Comparison of ENCODE assay signal across 8 cellular contexts in the genomic region with DNA sequence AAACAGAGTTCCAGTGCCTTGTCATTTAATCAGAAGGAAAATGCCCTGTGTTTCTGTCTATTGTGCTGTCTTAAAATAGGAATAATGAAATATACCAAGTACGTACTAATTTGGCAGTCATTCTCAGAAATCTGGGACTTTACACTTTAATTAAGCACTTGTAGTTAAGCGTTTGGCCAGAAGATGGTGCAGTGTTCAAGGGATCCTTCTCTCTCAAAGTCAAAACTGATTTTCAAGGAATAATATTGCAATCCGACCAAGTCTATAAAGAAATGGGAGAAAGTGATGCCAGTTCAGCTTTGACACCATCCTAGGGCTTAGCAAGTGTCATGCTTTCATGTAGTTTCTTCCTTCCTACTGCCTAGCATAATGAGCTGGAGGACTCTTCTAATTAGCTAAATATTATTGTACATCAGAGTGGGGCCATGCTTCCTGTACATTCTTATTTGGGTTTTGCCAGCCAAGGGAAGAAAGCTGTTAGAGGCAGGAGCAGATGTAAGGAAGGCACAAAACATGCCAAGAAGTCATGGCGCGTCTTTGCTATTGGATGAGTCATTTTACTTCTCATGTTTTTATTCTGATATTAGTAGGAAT.
DNase-seq lines count a peak whose midpoint lies in the region; ATAC-seq and TF ChIP-seq lines count a peak whose summit lies in the region.

No MANE protein-coding gene starts in this region.

- peaks cover 0 to 10% (median 1%) of the 10 kb centered on the region in 12 donors for H3K4me1 ChIP-seq in heart left ventricle
- H3K4me1 ChIP-seq in smooth muscle cell (ENCODE audit: low read depth), result no peaks in the 10 kb centered on the region

- H3K27me3 ChIP-seq in heart left ventricle, result peaks cover 0 to 9% (median 0%) of the 10 kb centered on the region in 9 donors
- no peaks in the 10 kb centered on the region for H3K27me3 ChIP-seq in SU-DHL-6 (ENCODE audit: low read length)
- no peaks in the 10 kb centered on the region for H3K27me3 ChIP-seq in smooth muscle cell (ENCODE audit: low read depth)

- no peak for TF ChIP-seq POLR2A in heart left ventricle (IDR thresholded peaks at IDR 0.05)

- no peaks in the 10 kb centered on the region for H3K9me3 Mint-ChIP-seq in effector memory CD8-positive, alpha-beta T cell

- H3K36me3 ChIP-seq in heart left ventricle, result no peaks in the 10 kb centered on the region
- no peaks in the 10 kb centered on the region for H3K36me3 ChIP-seq in SU-DHL-6 (ENCODE audit: low read length)
- no peaks in the 10 kb centered on the region for H3K36me3 ChIP-seq in smooth muscle cell (ENCODE audit: low read depth)

- no peaks in the 10 kb centered on the region for H3K4me1 Mint-ChIP-seq in effector memory CD8-positive, alpha-beta T cell (ENCODE audit: low read depth in 2 of 2)

- DNase-seq in heart left ventricle (peak in 1 of 5 donors; percentile 10), Right ventricle myocardium superior (no peak), HS-27A (ENCODE audit: low read depth) (peak; percentile 5), glomerular endothelial cell (ENCODE audit: extremely low read depth, low read depth, low spot score) (peak; percentile 29), smooth muscle cell (lab: John Stamatoyannopoulos, UW; ENCODE audit: unreplicated experiment) (no peak)
- DNase-seq in effector memory CD8-positive, alpha-beta T cell, result no peak

- H3K36me3 Mint-ChIP-seq in effector memory CD8-positive, alpha-beta T cell (ENCODE audit: insufficient read depth), result no peaks in the 10 kb centered on the region

- H3K4me3 ChIP-seq in heart left ventricle, result no peak overlapping the region
- H3K4me3 ChIP-seq in SU-DHL-6 (ENCODE audit: insufficient read depth, low read length, poor library complexity, severe bottlenecking), result no peak overlapping the region
- H3K4me3 ChIP-seq in smooth muscle cell, result no peak overlapping the region

- H2AFZ ChIP-seq in SU-DHL-6 (ENCODE audit: low read depth, low read length, severe bottlenecking), result no peak overlapping the region
- no peak overlapping the region for H2AFZ ChIP-seq in smooth muscle cell (ENCODE audit: low read depth)

- 31 to 33% (median 31%) methylated on average over 5 of the region's 5 CpGs for WGBS in heart left ventricle, 4 donors
- WGBS in smooth muscle cell (ENCODE audit: low lambda C conversion rate), result 48% methylated on average over 5 of the region's 5 CpGs

- H3K9me3 ChIP-seq in heart left ventricle (no peaks in the 10 kb centered on the region), SU-DHL-6 (ENCODE audit: insufficient read depth, low read length) (no peaks in the 10 kb centered on the region), smooth muscle cell (replicated peaks; ENCODE audit: low read depth) (no peaks in the 10 kb centered on the region)

- TF ChIP-seq CTCF in heart left ventricle (IDR thresholded peaks at IDR 0.05), result peak; percentile 46 to 76 (median 60)
- TF ChIP-seq CTCF in SU-DHL-6 (IDR thresholded peaks at IDR 0.05; ENCODE audit: insufficient read depth, low read length, poor library complexity, severe bottlenecking), result peak; percentile 51
- peak; percentile 70 for TF ChIP-seq CTCF in smooth muscle cell (IDR thresholded peaks at IDR 0.05; ENCODE audit: borderline replicate concordance, insufficient read depth, poor library complexity, severe bottlenecking)

- H3K4me2 ChIP-seq in SU-DHL-6 (ENCODE audit: low read depth, low read length, poor library complexity, severe bottlenecking) (no peak overlapping the region), smooth muscle cell (no peak overlapping the region)

- no peak overlapping the region for H3K9ac ChIP-seq in SU-DHL-6 (ENCODE audit: low read length)
- H3K9ac ChIP-seq in smooth muscle cell (ENCODE audit: low read depth), result no peak overlapping the region

- ATAC-seq in heart left ventricle, result no peak
- no peak for ATAC-seq in Right ventricle myocardium superior (ENCODE audit: poor library complexity)
- ATAC-seq in GM19467 (IDR thresholded peaks at IDR 0.05; ENCODE audit: unreplicated experiment), result no peak
- ATAC-seq in effector memory CD8-positive, alpha-beta T cell (replicated peaks), result no peak

- H3K27ac ChIP-seq in heart left ventricle (no peak overlapping the region), SU-DHL-6 (ENCODE audit: low read depth, low read length) (no peak overlapping the region), smooth muscle cell (ENCODE audit: low read depth) (no peak overlapping the region)

- intact Hi-C loops in heart left ventricle (cut with DNase I), result loop anchor here in 8 of 10 donors (2.0 to 10.0 kb wide), 6 partner anchors 293 to 1591 kb away; no protein-coding TSS in a partner anchor
- intact Hi-C loops in Right ventricle myocardium superior (cut with DNase I), result loop anchor here (10.0 kb wide), 1 partner anchor 291 kb away; no protein-coding TSS in a partner anchor

- no peaks in the 10 kb centered on the region for H3K9me2 ChIP-seq in SU-DHL-6 (replicated peaks; ENCODE audit: insufficient read depth, low read length)

- H3K79me2 ChIP-seq in SU-DHL-6 (ENCODE audit: insufficient read depth, low read length) (no peaks in the 10 kb centered on the region), smooth muscle cell (ENCODE audit: low read depth) (no peaks in the 10 kb centered on the region)

- no peaks in the 10 kb centered on the region for H3K27me3 Mint-ChIP-seq in effector memory CD8-positive, alpha-beta T cell

- H3F3A ChIP-seq in SU-DHL-6 (ENCODE audit: insufficient read depth) (no peaks in the 10 kb centered on the region), smooth muscle cell (ENCODE audit: low read depth) (no peaks in the 10 kb centered on the region)

- no peak overlapping the region for H3K27ac Mint-ChIP-seq in effector memory CD8-positive, alpha-beta T cell

- H3K4me3 Mint-ChIP-seq in effector memory CD8-positive, alpha-beta T cell, result no peak overlapping the region

- no peaks in the 10 kb centered on the region for H4K20me1 ChIP-seq in SU-DHL-6 (ENCODE audit: low read depth, low read length)
- no peaks in the 10 kb centered on the region for H4K20me1 ChIP-seq in smooth muscle cell (ENCODE audit: low read depth)

Comparison
In these comparisons a context has a peak if more than half of its experiments do, and no peak if none do; other contexts are left out.
1. DNase-seq: peak in HS-27A (single experiment) and glomerular endothelial cell (single experiment); none in Right ventricle myocardium superior (single experiment), smooth muscle cell (single experiment) and effector memory CD8-positive, alpha-beta T cell (0 of 3).
2. Peak in every context shown above with its lines, with median percentiles within 50 percentile points of each other: CTCF ChIP-seq.